8 cellular contexts compared by ENCODE assay signal in genomic region chr12:85036241-85036707, GRCh38. TPM values are rescaled to one million over a fixed set of nuclear protein-coding genes. Genes with fewer than 3 reads are reported as not detected.
A peak's percentile ranks its signal among the peaks of the same experiment; 100 is the strongest.
DNase-seq lines count a peak whose midpoint lies in the region; ATAC-seq, FAIRE-seq and TF ChIP-seq lines count a peak whose summit lies in the region.

TSS of gene LRRIQ1 (plus strand) at chr12:85036351. CDS start at chr12:85038177, 1,826 bp downstream.
TSS of gene TSPAN19 (minus strand) at chr12:85036277. CDS start at chr12:85029946, 6,331 bp downstream.

- CTCF ChIA-PET in PC-9 (lab: Charles Lee), result no interaction called here

- no TSS peak for BruUV-seq in PC-9 (replicated peaks; lab: Mats Ljungman, UMichigan)

- H3K27ac ChIP-seq in PC-9 (no peak within 1 kb of the TSS), hepatocyte (no peak within 1 kb of the TSS), psoas muscle (no peak within 1 kb of the TSS)

- H3K9me3 ChIP-seq in PC-9 (ENCODE audit: insufficient read depth, low read depth) (no peaks in the 10 kb centered on the region), hepatocyte (ENCODE audit: low read depth) (no peaks in the 10 kb centered on the region), psoas muscle (no peaks in the 10 kb centered on the region)

- no peaks in the 10 kb centered on the region for H3K9me2 ChIP-seq in PC-9 (ENCODE audit: insufficient read depth)
- H3K9me2 ChIP-seq in hepatocyte (replicated peaks; ENCODE audit: insufficient read depth), result no peaks in the 10 kb centered on the region

- peak within 1 kb of the TSS; percentile 60 for H3K4me3 ChIP-seq in PC-9
- H3K4me3 ChIP-seq in astrocyte of the spinal cord (ENCODE audit: low read depth, low read length), result peak within 1 kb of the TSS; percentile 87
- peak within 1 kb of the TSS; percentile 11 for H3K4me3 ChIP-seq in hepatocyte
- H3K4me3 ChIP-seq in psoas muscle, result peak within 1 kb of the TSS; percentile 65

- H3F3A ChIP-seq in PC-9 (ENCODE audit: insufficient read depth, low read depth), result no peaks in the 10 kb centered on the region

- in situ Hi-C loops in astrocyte of the spinal cord (cut with HindIII; ENCODE audit: low sequenced_read_pairs), result no loop called here

- H3K79me2 ChIP-seq in PC-9 (ENCODE audit: low read depth) (no peaks in the 10 kb centered on the region), hepatocyte (no peaks in the 10 kb centered on the region)

- WGBS in hepatocyte (ENCODE audit: low lambda C conversion rate, missing lambda C conversion rate), result under 1% methylated on average over 22 of the region's 22 CpGs
- 0 to 2% (median 1%) methylated on average over 22 of the region's 22 CpGs for WGBS in psoas muscle, 3 donors

- no peaks in the 10 kb centered on the region for H3K36me3 ChIP-seq in PC-9 (ENCODE audit: low read depth)
- H3K36me3 ChIP-seq in hepatocyte (replicated peaks; ENCODE audit: insufficient read depth, low read depth), result no peaks in the 10 kb centered on the region
- no peaks in the 10 kb centered on the region for H3K36me3 ChIP-seq in psoas muscle (ENCODE audit: insufficient read depth in 1 of 2, low read depth in 1 of 2)

- ATAC-seq in GM21529 (IDR thresholded peaks at IDR 0.05; ENCODE audit: unreplicated experiment), result peak; percentile 98
- peak; percentile 68 to 97 (median 85) for ATAC-seq in psoas muscle

- TF ChIP-seq CTCF in PC-9 (conservative IDR thresholded peaks at IDR 0.05), result no peak
- no peak for TF ChIP-seq CTCF in astrocyte of the spinal cord (IDR thresholded peaks at IDR 0.05; ENCODE audit: low read depth, low read length)
- no peak for TF ChIP-seq CTCF in hepatocyte (IDR thresholded peaks at IDR 0.05; ENCODE audit: poor library complexity)
- no peak for TF ChIP-seq CTCF in psoas muscle (IDR thresholded peaks at IDR 0.05)

- POLR2A ChIA-PET in PC-9 (lab: Charles Lee; ENCODE audit: unreplicated experiment), result no interaction called here

- H4K20me1 ChIP-seq in PC-9 (ENCODE audit: insufficient read depth) (no peaks in the 10 kb centered on the region), hepatocyte (ENCODE audit: insufficient read depth, poor library complexity, severe bottlenecking) (no peaks in the 10 kb centered on the region)

- H3K4me2 ChIP-seq in PC-9, result peak within 1 kb of the TSS; percentile 85
- peak within 1 kb of the TSS; percentile 71 for H3K4me2 ChIP-seq in hepatocyte

- no peak for FAIRE-seq in HTR-8/SVneo (lab: Jason Lieb, UNC)

- intact Hi-C loops in PC-9 (cut with micrococcal nuclease; ENCODE audit: unreplicated experiment) (no loop called here), psoas muscle (cut with DNase I) (no loop called here)

- DNase-seq in DMS79 treated with DMSO at 0.1 percent for 48 hours (lab: John Stamatoyannopoulos, UW), result peak; percentile 67
- peak; percentile 48 for DNase-seq in HTR-8/SVneo (ENCODE audit: insufficient read length, low spot score)
- peak; percentile 68 to 69 for DNase-seq in PC-9
- peak; percentile 92 for DNase-seq in astrocyte of the spinal cord (ENCODE audit: low read depth, low spot score)
- DNase-seq in hepatocyte (ENCODE audit: low spot score), result peak; percentile 91
- peak; percentile 16 to 54 for DNase-seq in psoas muscle
- DNase-seq in MV-4-11 (lab: John Stamatoyannopoulos, UW), result no peak

- H2AFZ ChIP-seq in PC-9, result peak within 1 kb of the TSS; percentile 88
- H2AFZ ChIP-seq in hepatocyte, result peak within 1 kb of the TSS; percentile 54

- H3K4me1 ChIP-seq in PC-9 (replicated peaks; ENCODE audit: insufficient read depth) (no peaks in the 10 kb centered on the region; the same call in 1 of the 2 replicates), hepatocyte (ENCODE audit: insufficient read depth) (no peaks in the 10 kb centered on the region), psoas muscle (no peaks in the 10 kb centered on the region)

- H3K27me3 ChIP-seq in PC-9 (ENCODE audit: insufficient read depth, low read depth) (no peaks in the 10 kb centered on the region), hepatocyte (peaks cover 4% of the 10 kb centered on the region), psoas muscle (ENCODE audit: insufficient read depth in 3 of 3, low read length in 2 of 3) (no peaks in the 10 kb centered on the region)

RNA-seq across cellular contexts. Expression of gene LRRIQ1, which starts in this region (rescaled TPM):
- total RNA-seq in PC-9 (2021) (4.2 and 5.2 TPM in 2 replicates), hepatocyte (0.13 TPM in 1 of 2 replicates, not detected in the other), psoas muscle (under 1 TPM in 1 of 4 donors, not detected in 3; 0.08 TPM)
- polyA plus RNA-seq in hepatocyte (0.07 and 1.4 TPM in 2 replicates), psoas muscle (under 1 TPM in 1 of 3 donors, not detected in 2; 0.31 TPM)

RNA-seq across cellular contexts. Expression of gene TSPAN19, which starts in this region (rescaled TPM):
- total RNA-seq in PC-9 (2021), result not detected in 2 replicates
- not detected in 2 replicates for total RNA-seq in hepatocyte
- polyA plus RNA-seq in hepatocyte, result not detected in 2 replicates
- total RNA-seq in psoas muscle, result not detected
- under 1 TPM in 2 of 3 donors, not detected in 1; 0.04 to 0.06 TPM for polyA plus RNA-seq in psoas muscle

Comparison
In these comparisons a context has a peak if more than half of its experiments do, and no peak if none do; other contexts are left out.
1. Peak in DNase-seq, ATAC-seq and H3K4me3 ChIP-seq in psoas muscle; RNA of the genes that start here not detected or under 1 TPM.
2. H3K4me3 ChIP-seq: peak in every context shown above with its lines; median percentile 87 in astrocyte of the spinal cord; 65 in psoas muscle; 60 in PC-9; 11 in hepatocyte.